In genomic region chr2:220228310-220229006, GRCh38 we compare ENCODE assay signal across 14 cellular contexts.
A peak's percentile ranks its signal among the peaks of the same experiment; 100 is the strongest.
DNase-seq lines count a peak whose midpoint lies in the region; ATAC-seq and TF ChIP-seq lines count a peak whose summit lies in the region.
"Had no signal": no experiment of that assay in that cellular context is flagged by ENCODE, and none has a peak within 500 bp of the region (broad histone marks: within the 10 kb centered on the region; RNA-seq: fewer than 3 reads in every experiment).

No MANE protein-coding gene starts in this region.

- TF ChIP-seq CTCF in brain microvascular endothelial cell (IDR thresholded peaks at IDR 0.05; ENCODE audit: low read depth, low read length, missing control alignments) (no peak), CD14-positive monocyte (IDR thresholded peaks at IDR 0.05) (no peak)

- H3K4me1 Mint-ChIP-seq in CD14-positive monocyte: no peaks in the 10 kb centered on the region
- H3K4me1 Mint-ChIP-seq: activated naive CD4-positive, alpha-beta T cell treated with anti-CD3 and anti-CD28 coated beads, Interleukin-2, amount 50 U/mL, for 24 hours; CD4-positive, CD25-positive, alpha-beta regulatory T cell; neural crest cell had no signal

- peaks cover 0 to 9% (median 3%) of the 10 kb centered on the region in 7 donors for H3K9me3 Mint-ChIP-seq in CD14-positive monocyte
- H3K9me3 Mint-ChIP-seq: activated naive CD4-positive, alpha-beta T cell treated with anti-CD3 and anti-CD28 coated beads, Interleukin-2, amount 50 U/mL, for 24 hours; neural crest cell had no signal

- no peaks in the 10 kb centered on the region for H3K27me3 ChIP-seq in brain microvascular endothelial cell (replicated peaks)

- DNase-seq in AG08396 (ENCODE audit: low spot score) (peak; percentile 80), LHCN-M2 (ENCODE audit: low read depth) (peak; percentile 99), brain microvascular endothelial cell (peak; percentile 99), left kidney (ENCODE audit: low read depth, low spot score) (peak; percentile 39), CD14-positive monocyte (ENCODE audit: low spot score) (no peak), NCI-H146 (lab: John Stamatoyannopoulos, UW) (no peak)
- DNase-seq: activated CD4-positive, alpha-beta T cell treated with anti-CD3 and anti-CD28 coated beads for 48 hours; CD4-positive, CD25-positive, alpha-beta regulatory T cell; head of caudate nucleus had no signal

- H3K27ac Mint-ChIP-seq in CD14-positive monocyte: no peak overlapping the region
- H3K27ac Mint-ChIP-seq: activated naive CD4-positive, alpha-beta T cell treated with anti-CD3 and anti-CD28 coated beads, Interleukin-2, amount 50 U/mL, for 24 hours; CD4-positive, CD25-positive, alpha-beta regulatory T cell had no signal

- no peaks in the 10 kb centered on the region for H3K36me3 Mint-ChIP-seq in CD14-positive monocyte
- H3K36me3 Mint-ChIP-seq: activated naive CD4-positive, alpha-beta T cell treated with anti-CD3 and anti-CD28 coated beads, Interleukin-2, amount 50 U/mL, for 24 hours; CD4-positive, CD25-positive, alpha-beta regulatory T cell had no signal

- H3K27me3 Mint-ChIP-seq in CD14-positive monocyte (ENCODE audit: low read depth in 3 of 3): no peaks in the 10 kb centered on the region
- H3K27me3 Mint-ChIP-seq: CD4-positive, CD25-positive, alpha-beta regulatory T cell had no signal

- H3K4me3 Mint-ChIP-seq in CD14-positive monocyte: no peak overlapping the region
- H3K4me3 Mint-ChIP-seq: activated naive CD4-positive, alpha-beta T cell treated with anti-CD3 and anti-CD28 coated beads, Interleukin-2, amount 50 U/mL, for 24 hours; CD4-positive, CD25-positive, alpha-beta regulatory T cell; neural crest cell had no signal

- no peak for ATAC-seq in HG03457 (IDR thresholded peaks at IDR 0.05; ENCODE audit: unreplicated experiment)
- ATAC-seq in activated CD4-positive, CD25-positive, alpha-beta regulatory T cell treated with anti-CD3 and anti-CD28 coated beads, Interleukin-2, amount 50 U/mL, for 24 hours: no peak

- no peaks in the 10 kb centered on the region for H3K36me3 ChIP-seq in brain microvascular endothelial cell (replicated peaks)

- in situ Hi-C loops in brain microvascular endothelial cell (cut with HindIII; ENCODE audit: low pct_ligation_motif_present, low sequenced_read_pairs): no loop called here

- peak overlapping the region; percentile 91 for H3K27ac ChIP-seq in brain microvascular endothelial cell
- H3K27ac ChIP-seq: KMS-11 had no signal

- peak overlapping the region; percentile 16 for H3K4me3 ChIP-seq in brain microvascular endothelial cell (ENCODE audit: low read depth, low read length)

- intact Hi-C loops in CD14-positive monocyte (cut with micrococcal nuclease): no loop called here

Comparison
In these comparisons a context has a peak if more than half of its experiments do, and no peak if none do; other contexts are left out.
1. DNase-seq: peak in AG08396 (single experiment), LHCN-M2 (single experiment), brain microvascular endothelial cell (single experiment) and left kidney (single experiment); none in CD14-positive monocyte (single experiment) and NCI-H146 (single experiment).